1 cellular context compared by ENCODE assay signal in genomic region chr2:207935121-207935990, GRCh38.
TF ChIP-seq lines count a peak whose summit lies in the region.

No MANE protein-coding gene starts in this region.

TF ChIP-seq in liver, 16 proteins besides CTCF, POLR2A, EP300 and RAD21 (continued from another document):
- TF ChIP-seq REST (IDR thresholded peaks at IDR 0.05) (no peak), ATF3 (IDR thresholded peaks at IDR 0.05) (no peak), NR2F2 (IDR thresholded peaks at IDR 0.05) (no peak), EGR1 (IDR thresholded peaks at IDR 0.05; ENCODE audit: low read depth in 2 of 2) (no peak), FOXA2 (IDR thresholded peaks at IDR 0.05) (no peak), JUND (IDR thresholded peaks at IDR 0.05) (no peak), RXRA (IDR thresholded peaks at IDR 0.05) (no peak)
